Comparison of ENCODE assay signal across 9 cellular contexts in genomic region chr14:76784881-76785280, GRCh38. TPM values are rescaled to one million over a fixed set of nuclear protein-coding genes. Genes with fewer than 3 reads are reported as not detected.
DNase-seq lines count a peak whose midpoint lies in the region; ATAC-seq and TF ChIP-seq lines count a peak whose summit lies in the region.
"Had no signal": no experiment of that assay in that cellular context is flagged by ENCODE, and none has a peak within 500 bp of the region (broad histone marks: within the 10 kb centered on the region; RNA-seq: fewer than 3 reads in every experiment).

No MANE protein-coding gene starts in this region.

- peaks cover 13 to 30% (median 21%) of the 10 kb centered on the region in 3 donors for H3K4me1 Mint-ChIP-seq in CD8-positive, alpha-beta memory T cell
- peaks cover 26% of the 10 kb centered on the region for H3K4me1 Mint-ChIP-seq in activated naive CD4-positive, alpha-beta T cell treated with anti-CD3 and anti-CD28 coated beads, Interleukin-2, amount 10 ng/mL, durations not matched to agents 7 days and 5 days

- no peak overlapping the region for H3K4me3 ChIP-seq in CD8-positive, alpha-beta memory T cell (ENCODE audit: low read length)
- H3K4me3 ChIP-seq in RWPE2 (ENCODE audit: severe bottlenecking), result no peak overlapping the region

- H3K36me3 ChIP-seq in CD8-positive, alpha-beta memory T cell (ENCODE audit: insufficient read depth, low read length), result peaks cover 30% of the 10 kb centered on the region
- H3K36me3 ChIP-seq in RWPE2 (ENCODE audit: low read depth), result peaks cover 16% of the 10 kb centered on the region

- peak; percentile 81 for TF ChIP-seq CTCF in RWPE2 (IDR thresholded peaks at IDR 0.05; ENCODE audit: poor library complexity, severe bottlenecking)

- H3K27me3 ChIP-seq in CD8-positive, alpha-beta memory T cell (ENCODE audit: insufficient read depth, low read length, poor library complexity, severe bottlenecking), result no peaks in the 10 kb centered on the region
- H3K27me3 ChIP-seq in RWPE2 (ENCODE audit: insufficient read depth, poor library complexity, severe bottlenecking), result no peaks in the 10 kb centered on the region

- H3K4me3 Mint-ChIP-seq in CD8-positive, alpha-beta memory T cell, result peak overlapping the region in 1 of 7 donors; percentile 77
- H3K4me3 Mint-ChIP-seq in activated naive CD4-positive, alpha-beta T cell treated with anti-CD3 and anti-CD28 coated beads, Interleukin-2, amount 10 ng/mL, durations not matched to agents 7 days and 5 days, result no peak overlapping the region

- CTCF ChIA-PET in CD8-positive, alpha-beta memory T cell (lab: Charles Lee), result interaction anchor here (0.7 to 5.9 kb wide), 11 partner anchors 12 to 88 kb away, joined by 3 to 57 read pairs (median 4); partner anchors contain the start of genes ANGEL1 and VASH1
- CTCF ChIA-PET in activated naive CD4-positive, alpha-beta T cell treated with anti-CD3 and anti-CD28 coated beads, Interleukin-2, amount 10 ng/mL, durations not matched to agents 7 days and 5 days (lab: Charles Lee), result interaction anchor here (0.8 to 9.0 kb wide), 16 partner anchors 11 to 339 kb away, joined by 3 to 127 read pairs (median 7); partner anchors contain the start of genes ANGEL1 and VASH1

- POLR2A ChIA-PET in CD8-positive, alpha-beta memory T cell (lab: Charles Lee), result no interaction called here

- peak overlapping the region in 6 of 8 donors; percentile 47 to 80 (median 68) for H3K27ac Mint-ChIP-seq in CD8-positive, alpha-beta memory T cell
- no peak overlapping the region for H3K27ac Mint-ChIP-seq in activated naive CD4-positive, alpha-beta T cell treated with anti-CD3 and anti-CD28 coated beads, Interleukin-2, amount 10 ng/mL, durations not matched to agents 7 days and 5 days

- ATAC-seq in GM21360 (IDR thresholded peaks at IDR 0.05; ENCODE audit: unreplicated experiment) (peak; percentile 83), RWPE2 (ENCODE audit: low read depth) (peak; percentile 84), GM19023 (IDR thresholded peaks at IDR 0.05; ENCODE audit: unreplicated experiment) (no peak)

- H3K9me3 ChIP-seq in CD8-positive, alpha-beta memory T cell (ENCODE audit: low read length), result no peaks in the 10 kb centered on the region
- no peaks in the 10 kb centered on the region for H3K9me3 ChIP-seq in RWPE2 (ENCODE audit: severe bottlenecking)

- DNase-seq in CD8-positive, alpha-beta memory T cell, result peak; percentile 17 to 68 (median 38)
- DNase-seq in LoVo (ENCODE audit: low spot score) (peak; percentile 51), RWPE2 (ENCODE audit: low spot score) (peak; percentile 70), head of caudate nucleus (peak; percentile 67 to 94 (median 86)), pons (ENCODE audit: low spot score) (peak; percentile 96)
- peak; percentile 72 for DNase-seq in activated naive CD4-positive, alpha-beta T cell treated with anti-CD3 and anti-CD28 coated beads, Interleukin-2, amount 10 ng/mL, durations not matched to agents 7 days and 5 days

- intact Hi-C loops in head of caudate nucleus (cut with DNase I), result loop anchor here (1.0 kb wide), 1 partner anchor 75 kb away; no protein-coding TSS in a partner anchor

- peaks cover 0 to 72% (median 25%) of the 10 kb centered on the region in 3 donors for H3K36me3 Mint-ChIP-seq in CD8-positive, alpha-beta memory T cell
- peaks cover 7% of the 10 kb centered on the region for H3K36me3 Mint-ChIP-seq in activated naive CD4-positive, alpha-beta T cell treated with anti-CD3 and anti-CD28 coated beads, Interleukin-2, amount 10 ng/mL, durations not matched to agents 7 days and 5 days

- peaks cover 9% of the 10 kb centered on the region for H3K4me1 ChIP-seq in CD8-positive, alpha-beta memory T cell (ENCODE audit: insufficient read depth, low read length)
- H3K4me1 ChIP-seq in RWPE2 (ENCODE audit: insufficient read depth, poor library complexity, severe bottlenecking), result peaks cover 6% of the 10 kb centered on the region

- no peaks in the 10 kb centered on the region for H3K27me3 Mint-ChIP-seq in CD8-positive, alpha-beta memory T cell
- H3K27me3 Mint-ChIP-seq in activated naive CD4-positive, alpha-beta T cell treated with anti-CD3 and anti-CD28 coated beads, Interleukin-2, amount 10 ng/mL, durations not matched to agents 7 days and 5 days, result no peaks in the 10 kb centered on the region

- no peaks in the 10 kb centered on the region for H3K9me3 Mint-ChIP-seq in CD8-positive, alpha-beta memory T cell
- H3K9me3 Mint-ChIP-seq in activated naive CD4-positive, alpha-beta T cell treated with anti-CD3 and anti-CD28 coated beads, Interleukin-2, amount 10 ng/mL, durations not matched to agents 7 days and 5 days, result no peaks in the 10 kb centered on the region

- H3K27ac ChIP-seq in CD8-positive, alpha-beta memory T cell (ENCODE audit: low read depth, low read length), result no peak overlapping the region
- H3K27ac ChIP-seq in RWPE2 (ENCODE audit: poor library complexity, severe bottlenecking), result no peak overlapping the region

RNA-seq across cellular contexts. Expression of gene VASH1, which starts 23.6 kb away (rescaled TPM):
- total RNA-seq in CD8-positive, alpha-beta memory T cell, result 1 to 10 TPM; 5.7 to 6.3 TPM
- 1.4 TPM for polyA plus RNA-seq in CD8-positive, alpha-beta memory T cell

RNA-seq across cellular contexts. Expression of gene ANGEL1, which starts 27.8 kb away (rescaled TPM):
- 10 to 100 TPM; 16.0 to 17.1 TPM for total RNA-seq in CD8-positive, alpha-beta memory T cell
- 19.7 TPM for polyA plus RNA-seq in CD8-positive, alpha-beta memory T cell

RNA-seq across cellular contexts. Expression of gene LRRC74A, which starts 41.3 kb away (rescaled TPM):
- total RNA-seq in CD8-positive, alpha-beta memory T cell, result not detected
- polyA plus RNA-seq in CD8-positive, alpha-beta memory T cell, result not detected
- total RNA-seq: T-helper 1 cell treated with Interleukin-12 subunit alpha and Interleukin-12 subunit beta and Interleukin-4 antibody, amounts not matched to agents 30 ng/mL and 1 ng/mL, for 36 hours had no signal

Comparison
In these comparisons a context has a peak if more than half of its experiments do, and no peak if none do; other contexts are left out.
1. DNase-seq: peak in every context shown above with its lines; median percentile 96 in pons; 86 in head of caudate nucleus; 72 in activated naive CD4-positive, alpha-beta T cell treated with anti-CD3 and anti-CD28 coated beads, Interleukin-2, amount 10 ng/mL, durations not matched to agents 7 days and 5 days; 70 in RWPE2; 51 in LoVo; 38 in CD8-positive, alpha-beta memory T cell.